In genomic region chr19:43755256-43755801, GRCh38 we compare ENCODE assay signal across 8 cellular contexts. TPM values are rescaled to one million over a fixed set of nuclear protein-coding genes. Genes with fewer than 3 reads are reported as not detected.
DNase-seq lines count a peak whose midpoint lies in the region; ATAC-seq and TF ChIP-seq lines count a peak whose summit lies in the region.

No MANE protein-coding gene starts in this region.

- H3K9me3 Mint-ChIP-seq in chondrocyte (ENCODE audit: low read depth), result no peaks in the 10 kb centered on the region

- no peaks in the 10 kb centered on the region for H3K27me3 Mint-ChIP-seq in chondrocyte (ENCODE audit: low read depth)

- H3K4me3 Mint-ChIP-seq in chondrocyte (ENCODE audit: unreplicated experiment), result peak overlapping the region; percentile 85

- H3K36me3 Mint-ChIP-seq in chondrocyte (ENCODE audit: low read depth), result peaks cover 2% of the 10 kb centered on the region

- no peak for TF ChIP-seq CTCF in chondrocyte (IDR thresholded peaks at IDR 0.05)

- peak; percentile 87 for DNase-seq in COR-L47 (lab: John Stamatoyannopoulos, UW)
- DNase-seq in NCI-H345 treated with DMSO at 0.1 percent for 48 hours (lab: John Stamatoyannopoulos, UW; ENCODE audit: unreplicated experiment), result peak; percentile 73
- DNase-seq in activated CD4-positive, alpha-beta T cell treated with anti-CD3 and anti-CD28 coated beads for 1 hour, result peak; percentile 56
- DNase-seq in chondrocyte (ENCODE audit: low spot score), result no peak
- DNase-seq in kidney glomerular epithelial cell (lab: John Stamatoyannopoulos, UW), result peak; percentile 46
- DNase-seq in stimulated activated CD4-positive, alpha-beta T cell treated with anti-CD3 and anti-CD28 coated beads, Interleukin-1b, Interleukin-23, amount 100 ng/mL, for 48 hours, result peak; percentile 83

- peak; percentile 27 for ATAC-seq in HG02678 (IDR thresholded peaks at IDR 0.05; ENCODE audit: unreplicated experiment)
- ATAC-seq in GM21825 (IDR thresholded peaks at IDR 0.05; ENCODE audit: unreplicated experiment), result no peak

- peaks cover 76% of the 10 kb centered on the region for H3K4me1 Mint-ChIP-seq in chondrocyte (ENCODE audit: low read depth)

- H3K27ac Mint-ChIP-seq in chondrocyte (ENCODE audit: unreplicated experiment), result peak overlapping the region; percentile 97

RNA-seq across cellular contexts. Expression of gene SMG9, which starts 0.6 kb away (rescaled TPM):
- 46.9 to 55.4 TPM (median 47.2 TPM) in 3 replicates for total RNA-seq in chondrocyte

RNA-seq across cellular contexts. Expression of gene KCNN4, which starts 25.4 kb away (rescaled TPM):
- total RNA-seq in chondrocyte, result 2.3 to 3.3 TPM (median 2.9 TPM) in 3 replicates

RNA-seq across cellular contexts. Expression of gene IRGC, which starts 39.5 kb away (rescaled TPM):
- total RNA-seq in chondrocyte, result not detected in 3 replicates

RNA-seq across cellular contexts. Expression of gene LYPD5, which starts 46.9 kb away (rescaled TPM):
- not detected in 3 replicates for total RNA-seq in chondrocyte
